ENCODE assay signal across 24 cellular contexts in genomic region chr10:52598936-52599335, GRCh38.
"Had no signal": no experiment of that assay in that cellular context is flagged by ENCODE, and none has a peak within 500 bp of the region (broad histone marks: within the 10 kb centered on the region; RNA-seq: fewer than 3 reads in every experiment).

No MANE protein-coding gene starts in this region.

- H3K79me2 ChIP-seq: parathyroid adenoma had no signal

- H3K27ac ChIP-seq: dorsolateral prefrontal cortex, epithelial cell of prostate, esophagus muscularis mucosa, gastrocnemius medialis, heart right ventricle, left ventricle myocardium inferior, lower lobe of right lung, parathyroid adenoma, prostate gland, right lobe of liver, spleen, tibial nerve, upper lobe of right lung had no signal

- ATAC-seq: gastrocnemius medialis; heart right ventricle; lower lobe of right lung; natural killer cell treated with Interleukin-12 subunit alpha and Interleukin-12 subunit beta and Interleukin-15 and Interleukin-18, amount 100 ng/mL, for 72 hours; right lobe of liver; stimulated activated memory B cell treated with anti-CD40 and anti-IgM and Interleukin-4, amounts not matched to agents 10 μg/mL and 1 μg/mL and 100 μg/mL, for 72 hours; upper lobe of right lung had no signal

- DNase-seq: cortex of kidney; dorsolateral prefrontal cortex; effector CD8-positive, alpha-beta T cell; gastrocnemius medialis; heart right ventricle; islet precursor cell; left ventricle myocardium inferior; lower lobe of right lung; midbrain; occipital lobe; retina; right lobe of liver; spleen; stimulated activated CD4-positive, alpha-beta T cell treated with anti-CD3 and anti-CD28 coated beads, Interleukin-15, amount 100 ng/mL, for 24 hours; stimulated activated CD4-positive, alpha-beta T cell treated with anti-CD3 and anti-CD28 coated beads, Interleukin-1b, Interleukin-23, amount 100 ng/mL, for 48 hours; stimulated activated CD4-positive, alpha-beta T cell treated with anti-CD3 and anti-CD28 coated beads, Interleukin-4, amount 100 ng/mL, for 24 hours; upper lobe of right lung had no signal

- H3K9ac ChIP-seq: parathyroid adenoma had no signal

- H3K27me3 ChIP-seq: esophagus muscularis mucosa, gastrocnemius medialis, right lobe of liver, spleen, tibial nerve, upper lobe of right lung had no signal

- H3K4me3 ChIP-seq: dorsolateral prefrontal cortex, esophagus muscularis mucosa, gastrocnemius medialis, heart right ventricle, left ventricle myocardium inferior, lower lobe of right lung, prostate gland, right lobe of liver, spleen, tibial nerve, upper lobe of right lung had no signal

- H3K9me3 ChIP-seq: esophagus muscularis mucosa, gastrocnemius medialis, heart right ventricle, left ventricle myocardium inferior, lower lobe of right lung, prostate gland, right lobe of liver, tibial nerve, upper lobe of right lung had no signal

- H3K36me3 ChIP-seq: esophagus muscularis mucosa, gastrocnemius medialis, heart right ventricle, left ventricle myocardium inferior, lower lobe of right lung, prostate gland, right lobe of liver, spleen, tibial nerve, upper lobe of right lung had no signal

- H3K4me1 ChIP-seq: esophagus muscularis mucosa, gastrocnemius medialis, heart right ventricle, left ventricle myocardium inferior, lower lobe of right lung, parathyroid adenoma, prostate gland, right lobe of liver, spleen, upper lobe of right lung had no signal

- H2AFZ ChIP-seq: parathyroid adenoma had no signal
